Comparison of ENCODE assay signal across 19 cellular contexts in genomic region chr5:52898961-52899680, GRCh38.
"Had no signal": no experiment of that assay in that cellular context is flagged by ENCODE, and none has a peak within 500 bp of the region (broad histone marks: within the 10 kb centered on the region; RNA-seq: fewer than 3 reads in every experiment).

No MANE protein-coding gene starts in this region.

- H3K27me3 Mint-ChIP-seq: activated CD4-positive, alpha-beta memory T cell treated with anti-CD3 and anti-CD28 coated beads for 36 hours; activated T-cell treated with anti-CD3 and anti-CD28 coated beads, Interleukin-2, amount 50 U/mL, for 24 hours; dendritic cell treated with granulocyte-macrophage colony-stimulating factor and Interleukin-4, amounts not matched to agents 40 ng/mL and 50 ng/mL, for 4 days had no signal

- H3K4me3 ChIP-seq: adrenal gland, gastrocnemius medialis, heart right ventricle, lower lobe of right lung, transverse colon, vagina had no signal

- H3K9me3 Mint-ChIP-seq: central memory CD8-positive, alpha-beta T cell; dendritic cell treated with granulocyte-macrophage colony-stimulating factor and Interleukin-4, amounts not matched to agents 40 ng/mL and 50 ng/mL, for 4 days; effector memory CD8-positive, alpha-beta T cell had no signal

- H3K27ac Mint-ChIP-seq: activated CD4-positive, alpha-beta memory T cell treated with anti-CD3 and anti-CD28 coated beads for 36 hours; activated CD4-positive, alpha-beta T cell treated with anti-CD3 and anti-CD28 coated beads for 36 hours; activated T-cell treated with anti-CD3 and anti-CD28 coated beads, Interleukin-2, amount 50 U/mL, for 24 hours; dendritic cell treated with granulocyte-macrophage colony-stimulating factor and Interleukin-4, amounts not matched to agents 40 ng/mL and 50 ng/mL, for 4 days; effector memory CD8-positive, alpha-beta T cell; naive thymus-derived CD4-positive, alpha-beta T cell; T-helper 1 cell treated with Interleukin-12 subunit alpha and Interleukin-12 subunit beta and Interleukin-4 antibody, amounts not matched to agents 30 μg/mL and 1 μg/mL, for 36 hours had no signal

- H3K9me3 ChIP-seq: adrenal gland, gastrocnemius medialis, lower lobe of right lung, transverse colon, vagina had no signal

- H3K27ac ChIP-seq: adrenal gland, gastrocnemius medialis, lower lobe of right lung, vagina had no signal

- H3K4me1 Mint-ChIP-seq: central memory CD8-positive, alpha-beta T cell had no signal

- H3K27me3 ChIP-seq: adrenal gland, gastrocnemius medialis, heart right ventricle, transverse colon, vagina had no signal

- H3K36me3 ChIP-seq: gastrocnemius medialis, lower lobe of right lung, vagina had no signal

- H3K4me1 ChIP-seq: vagina had no signal

- H3K4me3 Mint-ChIP-seq: activated CD4-positive, alpha-beta memory T cell treated with anti-CD3 and anti-CD28 coated beads for 36 hours; activated CD4-positive, alpha-beta T cell treated with anti-CD3 and anti-CD28 coated beads for 36 hours; activated T-cell treated with anti-CD3 and anti-CD28 coated beads, Interleukin-2, amount 50 U/mL, for 24 hours; central memory CD8-positive, alpha-beta T cell; dendritic cell treated with granulocyte-macrophage colony-stimulating factor and Interleukin-4, amounts not matched to agents 40 ng/mL and 50 ng/mL, for 4 days; effector memory CD8-positive, alpha-beta T cell; naive thymus-derived CD4-positive, alpha-beta T cell; T-helper 1 cell treated with Interleukin-12 subunit alpha and Interleukin-12 subunit beta and Interleukin-4 antibody, amounts not matched to agents 30 μg/mL and 1 μg/mL, for 36 hours had no signal

- ATAC-seq: activated CD4-positive, alpha-beta T cell treated with anti-CD3 and anti-CD28 coated beads for 36 hours; effector memory CD8-positive, alpha-beta T cell; gastrocnemius medialis; heart right ventricle; left cardiac atrium; lower lobe of right lung; naive thymus-derived CD4-positive, alpha-beta T cell had no signal

- DNase-seq: activated CD4-positive, alpha-beta memory T cell treated with anti-CD3 and anti-CD28 coated beads for 36 hours; activated CD4-positive, alpha-beta T cell treated with anti-CD3 and anti-CD28 coated beads for 36 hours; activated naive CD4-positive, alpha-beta T cell treated with anti-CD3 and anti-CD28 coated beads, Interleukin-2, amount 50 U/mL, for 16 hours; activated T-cell treated with anti-CD3 and anti-CD28 coated beads, Interleukin-2, amount 50 U/mL, for 24 hours; adrenal gland; effector memory CD8-positive, alpha-beta T cell; gastrocnemius medialis; heart right ventricle; left cardiac atrium; lower lobe of right lung; midbrain; naive thymus-derived CD4-positive, alpha-beta T cell; stimulated activated CD4-positive, alpha-beta T cell treated with anti-CD3 and anti-CD28 coated beads, Interleukin-4, amount 100 ng/mL, for 24 hours; stimulated activated naive CD4-positive, alpha-beta T cell; transverse colon had no signal
